Comparison of ENCODE assay signal across 10 cellular contexts in the genomic region with DNA sequence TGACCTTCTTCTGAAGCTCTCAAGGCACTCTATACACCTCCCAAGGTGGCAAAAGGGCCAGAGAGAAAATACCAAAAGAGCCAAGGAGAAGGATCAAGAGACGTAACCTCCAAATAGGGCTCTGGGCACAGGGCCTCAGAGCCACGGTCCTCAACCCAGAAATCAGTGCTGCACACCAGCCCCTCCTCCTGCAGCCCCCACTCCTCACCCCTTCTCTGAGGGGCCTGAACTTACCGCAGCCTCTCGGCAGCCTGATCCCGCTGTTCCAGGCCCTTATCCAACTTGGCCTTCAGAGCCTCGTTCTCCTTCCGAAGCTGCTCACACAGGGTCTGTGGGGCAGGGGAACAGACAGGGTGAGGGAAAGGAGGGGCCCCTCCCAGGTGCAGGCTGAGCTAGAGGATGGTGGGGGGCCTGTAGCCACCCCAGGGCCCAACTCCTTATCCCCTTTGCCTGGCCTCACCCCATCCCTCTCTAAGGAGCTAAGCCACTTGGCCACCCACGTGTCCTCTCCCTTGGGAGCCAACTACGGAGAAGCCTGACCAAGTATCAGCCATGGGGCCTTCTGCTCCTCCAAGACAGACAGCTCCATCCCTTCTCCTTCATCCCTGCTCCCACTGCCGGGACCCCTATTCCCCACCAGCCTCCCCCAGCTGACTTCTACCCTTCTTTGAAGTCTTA. TPM values are rescaled to one million over a fixed set of nuclear protein-coding genes. Genes with fewer than 3 reads are reported as not detected.
A peak's percentile ranks its signal among the peaks of the same experiment; 100 is the strongest.
DNase-seq lines count a peak whose midpoint lies in the region; ATAC-seq and TF ChIP-seq lines count a peak whose summit lies in the region.
"Had no signal": no experiment of that assay in that cellular context is flagged by ENCODE, and none has a peak within 500 bp of the region (broad histone marks: within the 10 kb centered on the region; RNA-seq: fewer than 3 reads in every experiment).

No MANE protein-coding gene starts in this region.

- H3K27me3 Mint-ChIP-seq in CD4-positive, alpha-beta T cell: no peaks in the 10 kb centered on the region
- no peaks in the 10 kb centered on the region for H3K27me3 Mint-ChIP-seq in HFFc6 (ENCODE audit: insufficient read depth)
- no peaks in the 10 kb centered on the region for H3K27me3 Mint-ChIP-seq in central memory CD8-positive, alpha-beta T cell

- no peaks in the 10 kb centered on the region for H3F3A ChIP-seq in PC-9 (ENCODE audit: insufficient read depth, low read depth)

- H3K4me3 Mint-ChIP-seq in CD4-positive, alpha-beta T cell: no peak overlapping the region
- H3K4me3 Mint-ChIP-seq in HFFc6: no peak overlapping the region
- H3K4me3 Mint-ChIP-seq in central memory CD8-positive, alpha-beta T cell: no peak overlapping the region

- ATAC-seq in CD4-positive, alpha-beta T cell (ENCODE audit: poor library complexity): no peak
- ATAC-seq in central memory CD8-positive, alpha-beta T cell (replicated peaks; ENCODE audit: extremely low read depth, poor library complexity, severe bottlenecking): peak; percentile 20
- no peak for ATAC-seq in HG03095 (IDR thresholded peaks at IDR 0.05; ENCODE audit: unreplicated experiment)

- intact Hi-C loops in CD4-positive, alpha-beta T cell (cut with DNase I, micrococcal nuclease): loop anchor here (1.0 to 5.0 kb wide), 3 partner anchors 63 to 185 kb away; no protein-coding TSS in a partner anchor
- intact Hi-C loops in PC-9 (cut with micrococcal nuclease; ENCODE audit: unreplicated experiment): loop anchor here (1.0 kb wide), 2 partner anchors 63 to 112 kb away; no protein-coding TSS in a partner anchor

- peaks cover 12% of the 10 kb centered on the region for H3K4me1 Mint-ChIP-seq in CD4-positive, alpha-beta T cell (ENCODE audit: low read depth)
- H3K4me1 Mint-ChIP-seq in HFFc6 (ENCODE audit: low read depth): peaks cover 26% of the 10 kb centered on the region
- H3K4me1 Mint-ChIP-seq in central memory CD8-positive, alpha-beta T cell: peaks cover 33% of the 10 kb centered on the region

- no peaks in the 10 kb centered on the region for H4K20me1 ChIP-seq in PC-9 (ENCODE audit: insufficient read depth)

- BruUV-seq in PC-9 (replicated peaks; lab: Mats Ljungman, UMichigan): no TSS peak

- H3K36me3 ChIP-seq in neutrophil (peaks cover 95% of the 10 kb centered on the region), PC-9 (ENCODE audit: low read depth) (peaks cover 13% of the 10 kb centered on the region)

- no peak for TF ChIP-seq CTCF in CD4-positive, alpha-beta T cell (IDR thresholded peaks at IDR 0.05)
- TF ChIP-seq CTCF in HFFc6 (IDR thresholded peaks at IDR 0.05): peak; percentile 48
- TF ChIP-seq CTCF in neutrophil (IDR thresholded peaks at IDR 0.05): no peak
- TF ChIP-seq CTCF in PC-9 (conservative IDR thresholded peaks at IDR 0.05): no peak; the same call in 1 of the 2 replicates

- no peaks in the 10 kb centered on the region for H3K27me3 ChIP-seq in CD4-positive, alpha-beta T cell (ENCODE audit: control insufficient read depth, insufficient read depth, low read length)
- H3K27me3 ChIP-seq in neutrophil (no peaks in the 10 kb centered on the region), PC-9 (ENCODE audit: insufficient read depth, low read depth) (no peaks in the 10 kb centered on the region)

- POLR2A ChIA-PET in CD4-positive, alpha-beta T cell (lab: Charles Lee): interaction anchor here (1.0 to 1.9 kb wide), 4 partner anchors 14 to 74 kb away, joined by 3 to 15 read pairs (median 4); no protein-coding TSS in a partner anchor
- POLR2A ChIA-PET in PC-9 (lab: Charles Lee; ENCODE audit: unreplicated experiment): interaction anchor here (0.5 kb wide), 1 partner anchor 62 kb away, joined by 5 read pairs; no protein-coding TSS in a partner anchor

- H3K9me3 ChIP-seq in CD4-positive, alpha-beta T cell (ENCODE audit: control insufficient read depth, low read length): no peaks in the 10 kb centered on the region
- H3K9me3 ChIP-seq in neutrophil: no peaks in the 10 kb centered on the region
- H3K9me3 ChIP-seq in PC-9 (ENCODE audit: insufficient read depth, low read depth): no peaks in the 10 kb centered on the region

- peak overlapping the region; percentile 41 for H3K27ac Mint-ChIP-seq in CD4-positive, alpha-beta T cell
- H3K27ac Mint-ChIP-seq in HFFc6: peak overlapping the region; percentile 39; the same call in 1 of the 2 replicates
- peak overlapping the region; percentile 85 for H3K27ac Mint-ChIP-seq in central memory CD8-positive, alpha-beta T cell (ENCODE audit: low read depth)

- DNase-seq in CD4-positive, alpha-beta T cell: no peak
- DNase-seq in HFFc6 (no peak), NCI-H146 (lab: John Stamatoyannopoulos, UW) (no peak), SW480 (ENCODE audit: low spot score) (no peak), PC-9 (no peak)
- no peak for DNase-seq in central memory CD8-positive, alpha-beta T cell (ENCODE audit: low spot score in 2 of 2)
- DNase-seq: activated gamma-delta T cell had no signal

- peaks cover 94% of the 10 kb centered on the region for H3K36me3 Mint-ChIP-seq in CD4-positive, alpha-beta T cell (ENCODE audit: low read depth)
- H3K36me3 Mint-ChIP-seq in HFFc6 (ENCODE audit: low read depth): peaks cover 12% of the 10 kb centered on the region
- H3K36me3 Mint-ChIP-seq in central memory CD8-positive, alpha-beta T cell (ENCODE audit: insufficient read depth): peaks cover 72% of the 10 kb centered on the region

- no peak overlapping the region for H3K4me2 ChIP-seq in PC-9

- H3K79me2 ChIP-seq in PC-9 (ENCODE audit: low read depth): no peaks in the 10 kb centered on the region

- H3K4me3 ChIP-seq in neutrophil (ENCODE audit: low read depth in 1 of 2, low read length in 1 of 2): peak overlapping the region in 1 of 2 experiments; percentile 39
- no peak overlapping the region for H3K4me3 ChIP-seq in PC-9

- H2AFZ ChIP-seq in PC-9: no peak overlapping the region

- H3K27ac ChIP-seq in CD4-positive, alpha-beta T cell (ENCODE audit: low read depth, low read length): no peak overlapping the region
- peak overlapping the region; percentile 99 for H3K27ac ChIP-seq in neutrophil
- no peak overlapping the region for H3K27ac ChIP-seq in PC-9

- peaks cover 57 to 60% of the 10 kb centered on the region in 2 experiments for H3K4me1 ChIP-seq in neutrophil (ENCODE audit: control insufficient read depth in 1 of 2, insufficient read depth in 1 of 2, low read depth in 1 of 2, low read length in 1 of 2)
- H3K4me1 ChIP-seq in PC-9 (replicated peaks; ENCODE audit: insufficient read depth): peaks cover 25% of the 10 kb centered on the region

- H3K9me2 ChIP-seq in PC-9 (ENCODE audit: insufficient read depth): no peaks in the 10 kb centered on the region

- no peaks in the 10 kb centered on the region for H3K9me3 Mint-ChIP-seq in CD4-positive, alpha-beta T cell
- H3K9me3 Mint-ChIP-seq in HFFc6: no peaks in the 10 kb centered on the region
- no peaks in the 10 kb centered on the region for H3K9me3 Mint-ChIP-seq in central memory CD8-positive, alpha-beta T cell

- CTCF ChIA-PET in CD4-positive, alpha-beta T cell (lab: Charles Lee): interaction anchor here (0.6 to 8.8 kb wide), 14 partner anchors 23 to 113 kb away, joined by 3 to 126 read pairs (median 4); no protein-coding TSS in a partner anchor
- CTCF ChIA-PET in PC-9 (lab: Charles Lee): interaction anchor here (0.6 to 4.9 kb wide), 9 partner anchors 31 to 113 kb away, joined by 3 to 48 read pairs (median 3); no protein-coding TSS in a partner anchor

RNA-seq across cellular contexts. Expression of gene TNIP1, which starts 28.8 kb away (rescaled TPM):
- total RNA-seq in CD4-positive, alpha-beta T cell: 100 to 1,000 TPM; 110 to 115 TPM
- total RNA-seq in HFFc6 (2021; fragmentation: NEBNext Ultra II Directional; extraction: Animal tissue kit (Norgen Biotek cat#: 25700)): 100 to 1,000 TPM in 1 of 6 experiments, 10 to 100 TPM in 5; 81.5 to 105 (median 89.5) TPM
- 122 and 124 TPM in 2 replicates for total RNA-seq in PC-9 (2021)

RNA-seq across cellular contexts. Expression of gene GPX3, which starts 31.7 kb away (rescaled TPM):
- under 1 TPM in 1 of 2 experiments, not detected in 1; 0.58 TPM for total RNA-seq in CD4-positive, alpha-beta T cell
- total RNA-seq in HFFc6 (2021; fragmentation: NEBNext Ultra II Directional; extraction: Animal tissue kit (Norgen Biotek cat#: 25700)): 1 to 10 TPM in 1 of 6 experiments, under 1 TPM in 5; 0.66 to 1.2 (median 0.77) TPM
- total RNA-seq in PC-9 (2021): 84.6 and 93.2 TPM in 2 replicates
- total RNA-seq: T-helper 2 cell treated with Interferon-gamma antibody and Interleukin-4, amounts not matched to agents 100 ng/mL and 5 ng/mL, for 36 hours had no signal

Comparison
In these comparisons a context has a peak if more than half of its experiments do, and no peak if none do; other contexts are left out.
1. RNA of gene GPX3, which starts 31.7 kb away (total RNA-seq): 84.6 to 93.2 TPM in PC-9; 0.66 to 1.2 TPM in HFFc6 and 0.58 TPM in CD4-positive, alpha-beta T cell; every median in the first group is over 10 times any median in the second.
2. Peak in every context shown above with its lines, with median percentiles within 50 percentile points of each other: H3K27ac Mint-ChIP-seq.